17 cellular contexts compared by ENCODE assay signal in the genomic region with DNA sequence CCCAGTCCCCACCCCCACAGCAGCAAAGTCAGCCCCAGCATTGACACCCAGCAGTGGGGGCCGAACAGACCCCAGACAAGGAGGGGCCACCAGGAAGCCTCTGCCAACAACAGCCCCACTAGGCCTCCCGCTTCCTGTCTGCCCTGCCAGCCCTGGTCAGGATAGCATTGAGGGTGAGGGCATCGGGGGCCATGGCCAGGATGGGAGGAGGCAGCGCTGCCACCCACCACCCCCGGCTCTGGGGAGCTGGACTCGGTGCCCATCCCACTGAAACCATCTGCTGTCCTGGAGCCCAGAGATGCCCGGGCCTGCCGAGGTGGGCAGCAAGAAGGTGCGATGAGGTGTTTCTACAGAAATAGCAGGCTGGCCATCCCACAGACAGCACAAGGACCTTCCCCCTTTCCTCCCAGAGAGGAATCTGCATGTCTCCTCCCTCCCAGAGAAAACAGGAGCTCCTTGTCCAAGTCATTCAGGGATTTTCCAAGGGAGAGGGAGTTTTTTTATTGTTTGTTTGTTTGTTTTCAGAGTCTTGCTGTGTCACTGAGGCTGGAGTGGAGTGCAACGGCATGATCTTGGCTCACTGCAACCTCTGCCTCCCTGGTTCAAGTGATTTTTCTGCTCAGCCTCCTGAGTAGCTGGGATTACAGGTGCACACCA.
"Had no signal": no experiment of that assay in that cellular context is flagged by ENCODE, and none has a peak within 500 bp of the region (broad histone marks: within the 10 kb centered on the region; RNA-seq: fewer than 3 reads in every experiment).

No MANE protein-coding gene starts in this region.

- ATAC-seq: activated naive CD4-positive, alpha-beta T cell treated with anti-CD3 and anti-CD28 coated beads, Interleukin-2, amount 50 U/mL, for 72 hours had no signal

- H3K4me1 ChIP-seq: breast epithelium, left lung, thyroid gland had no signal

- FAIRE-seq: astrocyte, endometrium, keratinocyte had no signal

- DNase-seq: activated B cell treated with CpG ODN at 0.5 μM for 24 hours; activated CD4-positive, alpha-beta T cell treated with anti-CD3 and anti-CD28 coated beads for 4 hours; activated CD4-positive, alpha-beta T cell treated with anti-CD3 and anti-CD28 coated beads, Interleukin-2, amount 50 U/mL, for 48 hours; activated gamma-delta T cell; activated T-cell treated with anti-CD3 and anti-CD28 coated beads, Interleukin-2, amount 50 U/mL, for 48 hours; foreskin fibroblast; stimulated activated CD4-positive, alpha-beta T cell treated with anti-CD3 and anti-CD28 coated beads, Interleukin-4, amount 100 ng/mL, for 24 hours; stimulated activated naive CD4-positive, alpha-beta T cell treated with Interleukin-2 at 50 U/mL for 16 hours; T-helper 9 cell; thyroid gland had no signal

- H3K4me3 ChIP-seq: breast epithelium, left lung, thyroid gland had no signal

- H3K27ac ChIP-seq: breast epithelium, left lung, neutrophil, thyroid gland had no signal

- H3K36me3 ChIP-seq: breast epithelium, left lung, neutrophil, thyroid gland had no signal

- H3K9me3 ChIP-seq: breast epithelium, left lung, neutrophil, thyroid gland had no signal
